In genomic region chr9:21812945-21813568, GRCh38 we compare ENCODE assay signal across 8 cellular contexts. TPM values are rescaled to one million over a fixed set of nuclear protein-coding genes. Genes with fewer than 3 reads are reported as not detected.
DNase-seq lines count a peak whose midpoint lies in the region; ATAC-seq, FAIRE-seq and TF ChIP-seq lines count a peak whose summit lies in the region.

No MANE protein-coding gene starts in this region.

- peak; percentile 70 for ATAC-seq in GM21619 (IDR thresholded peaks at IDR 0.05; ENCODE audit: unreplicated experiment)

- DNase-seq in ELF-1 (ENCODE audit: low read depth, low spot score) (peak; percentile 79), T-helper 1 cell (peak; percentile 34 to 69 (median 56)), astrocyte (ENCODE audit: low read depth) (peak; percentile 63), iPS DF 6.9 (ENCODE audit: low read depth, low spot score) (peak; percentile 60), OCI-M2 (lab: John Stamatoyannopoulos, UW; ENCODE audit: unreplicated experiment) (no peak)
- peak; percentile 37 to 51 for DNase-seq in stimulated activated CD4-positive, alpha-beta T cell treated with anti-CD3 and anti-CD28 coated beads, Interleukin-12 subunit alpha, Interleukin-12 subunit beta, amount 100 ng/mL, for 24 hours (ENCODE audit: low read depth in 2 of 2)

- H3K36me3 ChIP-seq in astrocyte (ENCODE audit: insufficient read depth, low read length) (peaks cover 39% of the 10 kb centered on the region), iPS DF 6.9 (ENCODE audit: control insufficient read depth, insufficient read depth, low read length) (peaks cover 32% of the 10 kb centered on the region)

- peaks cover 28% of the 10 kb centered on the region for H3K4me1 ChIP-seq in astrocyte (ENCODE audit: insufficient read depth, low read length)
- no peaks in the 10 kb centered on the region for H3K4me1 ChIP-seq in iPS DF 6.9 (ENCODE audit: control insufficient read depth, insufficient read depth, low read length)

- peak overlapping the region; percentile 40 for H3K4me2 ChIP-seq in astrocyte (ENCODE audit: low read length)

- TF ChIP-seq CTCF in LNCAP (IDR thresholded peaks at IDR 0.05) (peak; percentile 90), astrocyte (IDR thresholded peaks at IDR 0.05; ENCODE audit: insufficient read depth, low read depth, low read length) (peak; percentile 96)

- no CpG with 5 or more reads among the region's 5 CpGs for WGBS in iPS DF 6.9 (ENCODE audit: insufficient coverage, insufficient read length)

- H3K9ac ChIP-seq in astrocyte (ENCODE audit: low read length), result peak overlapping the region; percentile 50

- H3K4me1 Mint-ChIP-seq in astrocyte (ENCODE audit: low read depth, unreplicated experiment), result peaks cover 21% of the 10 kb centered on the region

- no peak overlapping the region for H3K4me3 Mint-ChIP-seq in astrocyte (ENCODE audit: unreplicated experiment)

- FAIRE-seq in astrocyte (lab: Jason Lieb, UNC), result no peak

- H3K27ac ChIP-seq in astrocyte (ENCODE audit: low read depth, low read length) (peak overlapping the region; percentile 71), iPS DF 6.9 (ENCODE audit: low read length) (no peak overlapping the region)

- no peaks in the 10 kb centered on the region for H3K27me3 Mint-ChIP-seq in astrocyte (ENCODE audit: low read depth, unreplicated experiment)

- peaks cover 32% of the 10 kb centered on the region for H3K36me3 Mint-ChIP-seq in astrocyte (ENCODE audit: low read depth, unreplicated experiment)

- H2AFZ ChIP-seq in astrocyte (ENCODE audit: low read depth, low read length), result no peak overlapping the region

- H3K4me3 ChIP-seq in astrocyte (ENCODE audit: insufficient read depth, low read depth, low read length), result no peak overlapping the region
- no peak overlapping the region for H3K4me3 ChIP-seq in iPS DF 6.9 (ENCODE audit: low read length)

- peak overlapping the region; percentile 44 for H3K27ac Mint-ChIP-seq in astrocyte (ENCODE audit: unreplicated experiment)

- peaks cover 94% of the 10 kb centered on the region for H3K79me2 ChIP-seq in astrocyte (ENCODE audit: insufficient read depth, low read length)

- no peaks in the 10 kb centered on the region for H3K9me3 ChIP-seq in astrocyte (ENCODE audit: insufficient read depth, low read depth, low read length)
- H3K9me3 ChIP-seq in iPS DF 6.9 (ENCODE audit: control insufficient read depth, insufficient read depth, low read length), result no peaks in the 10 kb centered on the region

- H3K9me3 Mint-ChIP-seq in astrocyte (ENCODE audit: unreplicated experiment), result no peaks in the 10 kb centered on the region

- peaks cover 36% of the 10 kb centered on the region for H4K20me1 ChIP-seq in astrocyte (ENCODE audit: insufficient read depth, low read length)

- H3K27me3 ChIP-seq in astrocyte (ENCODE audit: insufficient read depth, low read length), result no peaks in the 10 kb centered on the region
- no peaks in the 10 kb centered on the region for H3K27me3 ChIP-seq in iPS DF 6.9 (ENCODE audit: control insufficient read depth, insufficient read depth, low read length)

RNA-seq across cellular contexts. Expression of gene MTAP, which starts 10.6 kb away (rescaled TPM):
- 43.8 and 56.1 TPM in 2 replicates for total RNA-seq in astrocyte
